ENCODE assay signal across 8 cellular contexts in genomic region chr17:80861892-80862291, GRCh38.
A peak's percentile ranks its signal among the peaks of the same experiment; 100 is the strongest.
DNase-seq lines count a peak whose midpoint lies in the region; ATAC-seq and TF ChIP-seq lines count a peak whose summit lies in the region.

No MANE protein-coding gene starts in this region.

- H3K4me1 ChIP-seq in RWPE2 (ENCODE audit: insufficient read depth, poor library complexity, severe bottlenecking) (peaks cover 35% of the 10 kb centered on the region), lower lobe of right lung (peaks cover 31% of the 10 kb centered on the region), transverse colon (peaks cover 0 to 32% (median 16%) of the 10 kb centered on the region in 4 donors)

- peaks cover 5 to 20% of the 10 kb centered on the region in 2 donors for H3K4me1 Mint-ChIP-seq in immature natural killer cell

- no peak overlapping the region for H3K27ac Mint-ChIP-seq in immature natural killer cell

- H3K4me3 ChIP-seq in RWPE2 (ENCODE audit: severe bottlenecking), result no peak overlapping the region
- H3K4me3 ChIP-seq in astrocyte of the cerebellum (ENCODE audit: low read depth, low read length), result no peak overlapping the region
- H3K4me3 ChIP-seq in lower lobe of right lung, result no peak overlapping the region
- no peak overlapping the region for H3K4me3 ChIP-seq in transverse colon

- H3K9me3 ChIP-seq in RWPE2 (ENCODE audit: severe bottlenecking) (no peaks in the 10 kb centered on the region), lower lobe of right lung (no peaks in the 10 kb centered on the region), transverse colon (no peaks in the 10 kb centered on the region)

- H3K27ac ChIP-seq in RWPE2 (ENCODE audit: poor library complexity, severe bottlenecking) (peak overlapping the region; percentile 96), lower lobe of right lung (no peak overlapping the region), transverse colon (peak overlapping the region in 2 of 4 donors; percentile 26 to 43)

- peaks cover 15% of the 10 kb centered on the region for H3K36me3 ChIP-seq in RWPE2 (ENCODE audit: low read depth)
- H3K36me3 ChIP-seq in lower lobe of right lung, result peaks cover 14% of the 10 kb centered on the region
- H3K36me3 ChIP-seq in transverse colon, result no peaks in the 10 kb centered on the region

- TF ChIP-seq CTCF in RWPE2 (IDR thresholded peaks at IDR 0.05; ENCODE audit: poor library complexity, severe bottlenecking) (peak; percentile 91), astrocyte of the cerebellum (IDR thresholded peaks at IDR 0.05; ENCODE audit: low read depth, low read length, missing control alignments) (peak; percentile 77), lower lobe of right lung (IDR thresholded peaks at IDR 0.05) (peak; percentile 24), transverse colon (IDR thresholded peaks at IDR 0.05) (peak in 4 of 5 experiments; percentile 28 to 46 (median 38))

- in situ Hi-C loops in astrocyte of the cerebellum (cut with HindIII; ENCODE audit: low sequenced_read_pairs), result loop anchor here (5.0 kb wide), 1 partner anchor 35 kb away; no protein-coding TSS in a partner anchor
- in situ Hi-C loops in transverse colon (cut with MboI; ENCODE audit: low pct_ligation_motif_present in 1 of 4, low pct_unique_long_range_greater_than_20kb in 1 of 4, low sequenced_read_pairs in 3 of 4), result loop anchor here in 2 of 4 donors (10.0 to 25.0 kb wide), 2 partner anchors 113 to 425 kb away; no protein-coding TSS in a partner anchor

- DNase-seq in EL (peak; percentile 51), RWPE2 (ENCODE audit: low spot score) (peak; percentile 96), astrocyte of the cerebellum (ENCODE audit: low read depth) (no peak), lower lobe of right lung (peak; percentile 28), transverse colon (peak; percentile 12), immature natural killer cell (no peak)

- TF ChIP-seq EP300 in transverse colon (IDR thresholded peaks at IDR 0.05; ENCODE audit: low read depth), result no peak

- H3K36me3 Mint-ChIP-seq in immature natural killer cell, result peaks cover 4 to 19% (median 15%) of the 10 kb centered on the region in 3 donors

- H3K9me3 Mint-ChIP-seq in immature natural killer cell, result no peaks in the 10 kb centered on the region

- H3K4me3 Mint-ChIP-seq in immature natural killer cell, result no peak overlapping the region

- 85% methylated on average over 8 of the region's 8 CpGs; no CpG with 5 or more reads in 1 of the 2 donors for WGBS in transverse colon (ENCODE audit: low coverage in 1 of 2), 2 donors

- H3K27me3 Mint-ChIP-seq in immature natural killer cell (ENCODE audit: low read depth in 3 of 3), result peaks cover 1 to 2% (median 2%) of the 10 kb centered on the region in 3 donors

- intact Hi-C loops in lower lobe of right lung (cut with DNase I) (no loop called here), transverse colon (cut with DNase I; ENCODE audit: low total_unique reads) (loop anchor here (5.0 kb wide), 1 partner anchor 120 kb away; no protein-coding TSS in a partner anchor)

- H3K27me3 ChIP-seq in RWPE2 (ENCODE audit: insufficient read depth, poor library complexity, severe bottlenecking), result no peaks in the 10 kb centered on the region
- no peaks in the 10 kb centered on the region for H3K27me3 ChIP-seq in lower lobe of right lung (ENCODE audit: low read depth)
- H3K27me3 ChIP-seq in transverse colon, result no peaks in the 10 kb centered on the region

- TF ChIP-seq POLR2A in transverse colon (IDR thresholded peaks at IDR 0.05), result no peak

- peak; percentile 92 for ATAC-seq in RWPE2 (ENCODE audit: low read depth)
- no peak for ATAC-seq in lower lobe of right lung
- no peak for ATAC-seq in GM21825 (IDR thresholded peaks at IDR 0.05; ENCODE audit: unreplicated experiment)
- no peak for ATAC-seq in HG02642 (IDR thresholded peaks at IDR 0.05; ENCODE audit: poor library complexity, unreplicated experiment)

Comparison
In these comparisons a context has a peak if more than half of its experiments do, and no peak if none do; other contexts are left out.
1. DNase-seq: peak in EL (single experiment), RWPE2 (single experiment), lower lobe of right lung (single experiment) and transverse colon (single experiment); none in astrocyte of the cerebellum (single experiment) and immature natural killer cell (0 of 3).
2. CTCF ChIP-seq: peak in every context shown above with its lines; median percentile 91 in RWPE2; 77 in astrocyte of the cerebellum; 38 in transverse colon; 24 in lower lobe of right lung.